In the genomic region with DNA sequence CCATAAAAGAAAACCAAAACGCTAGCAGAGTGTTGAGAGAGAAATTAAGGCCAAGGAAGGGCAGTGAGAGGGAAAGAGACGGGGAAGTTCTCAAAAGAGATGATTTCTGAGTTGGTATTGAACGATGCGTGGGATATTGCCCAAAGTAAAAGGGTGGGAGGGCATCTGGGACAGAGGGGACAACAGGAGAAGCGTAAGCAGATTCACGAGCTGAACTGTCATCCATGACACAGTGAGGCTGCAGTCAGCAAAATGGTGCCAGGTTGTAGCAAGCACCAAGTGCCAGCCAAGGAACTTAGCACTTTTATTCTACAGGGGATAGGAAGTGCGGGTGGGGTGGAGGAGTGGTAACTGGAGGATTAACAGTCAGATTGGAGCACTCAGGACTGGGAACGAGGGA, we compare ENCODE assay signal across 1 cellular context.
TF ChIP-seq lines count a peak whose summit lies in the region.

No MANE protein-coding gene starts in this region.

TF ChIP-seq in WTC11, 78 proteins besides CTCF, POLR2A, EP300 and RAD21 (continued from another document):
- no peak for TF ChIP-seq FOXJ3 (CRISPR knock-in tag; IDR thresholded peaks at IDR 0.05; ENCODE audit: borderline replicate concordance)
- TF ChIP-seq MYBL2 (CRISPR knock-in tag; IDR thresholded peaks at IDR 0.05): no peak
- TF ChIP-seq SMAD3 (CRISPR knock-in tag; IDR thresholded peaks at IDR 0.05; ENCODE audit: borderline replicate concordance): no peak
- TF ChIP-seq, protein P1, sequence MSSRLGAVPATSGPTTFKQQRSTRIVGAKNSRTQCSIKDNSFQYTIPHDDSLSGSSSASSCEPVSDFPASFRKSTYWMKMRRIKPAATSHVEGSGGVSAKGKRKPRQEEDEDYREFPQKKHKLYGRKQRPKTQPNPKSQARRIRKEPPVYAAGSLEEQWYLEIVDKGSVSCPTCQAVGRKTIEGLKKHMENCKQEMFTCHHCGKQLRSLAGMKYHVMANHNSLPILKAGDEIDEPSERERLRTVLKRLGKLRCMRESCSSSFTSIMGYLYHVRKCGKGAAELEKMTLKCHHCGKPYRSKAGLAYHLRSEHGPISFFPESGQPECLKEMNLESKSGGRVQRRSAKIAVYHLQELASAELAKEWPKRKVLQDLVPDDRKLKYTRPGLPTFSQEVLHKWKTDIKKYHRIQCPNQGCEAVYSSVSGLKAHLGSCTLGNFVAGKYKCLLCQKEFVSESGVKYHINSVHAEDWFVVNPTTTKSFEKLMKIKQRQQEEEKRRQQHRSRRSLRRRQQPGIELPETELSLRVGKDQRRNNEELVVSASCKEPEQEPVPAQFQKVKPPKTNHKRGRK (CRISPR knock-in tag; IDR thresholded peaks at IDR 0.05; ENCODE audit: borderline replicate concordance): no peak
- TF ChIP-seq, protein P2, sequence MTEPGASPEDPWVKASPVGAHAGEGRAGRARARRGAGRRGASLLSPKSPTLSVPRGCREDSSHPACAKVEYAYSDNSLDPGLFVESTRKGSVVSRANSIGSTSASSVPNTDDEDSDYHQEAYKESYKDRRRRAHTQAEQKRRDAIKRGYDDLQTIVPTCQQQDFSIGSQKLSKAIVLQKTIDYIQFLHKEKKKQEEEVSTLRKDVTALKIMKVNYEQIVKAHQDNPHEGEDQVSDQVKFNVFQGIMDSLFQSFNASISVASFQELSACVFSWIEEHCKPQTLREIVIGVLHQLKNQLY (CRISPR knock-in tag; IDR thresholded peaks at IDR 0.05): no peak
- no peak for TF ChIP-seq AFF4 (CRISPR knock-in tag; IDR thresholded peaks at IDR 0.05; ENCODE audit: borderline replicate concordance)
